ENCODE assay signal across 6 cellular contexts in genomic region chr13:65353951-65354350, GRCh38.
"Had no signal": no experiment of that assay in that cellular context is flagged by ENCODE, and none has a peak within 500 bp of the region (broad histone marks: within the 10 kb centered on the region; RNA-seq: fewer than 3 reads in every experiment).

No MANE protein-coding gene starts in this region.

- H3K4me1 ChIP-seq: HAP-1 had no signal

- H3K4me2 ChIP-seq: GM23338 had no signal

- H3K4me1 Mint-ChIP-seq: GM23338 had no signal

- H2AFZ ChIP-seq: GM23338 had no signal

- H3K4me3 ChIP-seq: GM23338, HAP-1, K562 had no signal

- H3K36me3 ChIP-seq: HAP-1 had no signal

- ATAC-seq: GM23338, HCT116, K562 had no signal

- H3K4me3 Mint-ChIP-seq: GM23338 had no signal

- H3K9me3 ChIP-seq: HAP-1 had no signal

- H3K27ac Mint-ChIP-seq: GM23338 had no signal

- DNase-seq: IMR-90, KG1 had no signal
